Comparison of ENCODE assay signal across 20 cellular contexts in the genomic region with DNA sequence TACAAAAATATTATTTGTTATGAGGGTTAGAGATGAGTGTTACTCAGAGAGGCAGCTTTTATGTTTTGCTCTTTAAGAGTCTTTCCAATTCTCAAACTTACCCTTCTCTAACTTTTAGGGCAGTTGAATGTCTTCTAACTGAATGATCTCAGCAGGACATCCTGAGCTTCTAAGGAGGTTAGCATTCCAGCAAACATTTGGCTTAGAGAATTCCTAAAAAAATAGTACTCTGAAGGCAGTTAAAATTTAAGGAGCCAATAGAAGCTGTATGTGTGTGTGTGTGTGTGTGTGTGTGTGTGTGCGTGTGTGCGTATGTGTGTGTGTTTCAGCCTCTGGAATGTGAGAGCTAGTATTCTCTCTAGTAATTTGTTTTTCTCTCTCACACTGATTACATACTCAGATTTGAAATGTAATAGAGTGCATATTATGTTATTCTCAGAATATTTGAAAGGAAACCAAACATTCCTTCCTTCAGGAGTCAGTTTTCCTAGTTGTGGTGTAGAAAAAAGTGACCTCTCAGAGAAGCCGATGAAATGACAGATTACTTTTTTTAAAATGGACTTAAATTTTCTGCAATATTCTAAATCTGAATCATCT.
A peak's percentile ranks its signal among the peaks of the same experiment; 100 is the strongest.
DNase-seq lines count a peak whose midpoint lies in the region; ATAC-seq and TF ChIP-seq lines count a peak whose summit lies in the region.
"Had no signal": no experiment of that assay in that cellular context is flagged by ENCODE, and none has a peak within 500 bp of the region (broad histone marks: within the 10 kb centered on the region; RNA-seq: fewer than 3 reads in every experiment).

No MANE protein-coding gene starts in this region.

- H3K4me3 Mint-ChIP-seq in osteocyte (ENCODE audit: unreplicated experiment) (no peak overlapping the region), WTC11 (no peak overlapping the region)
- no peak overlapping the region for H3K4me3 Mint-ChIP-seq in activated CD8-positive, alpha-beta T cell treated with anti-CD3 and anti-CD28 coated beads for 36 hours
- H3K4me3 Mint-ChIP-seq: activated naive CD8-positive, alpha-beta T cell treated with anti-CD3 and anti-CD28 coated beads, Interleukin-2, amount 50 U/mL, for 24 hours; activated T-helper 17 cell treated with anti-CD3 and anti-CD28 coated beads, Interleukin-2, amount 50 U/mL, for 72 hours; T-helper 17 cell had no signal

- no peak for ATAC-seq in activated CD8-positive, alpha-beta T cell treated with anti-CD3 and anti-CD28 coated beads for 36 hours
- no peak for ATAC-seq in WTC11
- ATAC-seq: activated naive CD8-positive, alpha-beta T cell treated with anti-CD3 and anti-CD28 coated beads, Interleukin-2, amount 50 U/mL, for 24 hours; activated T-helper 17 cell treated with anti-CD3 and anti-CD28 coated beads, Interleukin-2, amount 50 U/mL, for 72 hours; left colon; right lobe of liver; T-helper 17 cell had no signal

- peak overlapping the region; percentile 63 for H3K27ac ChIP-seq in SJSA1
- H3K27ac ChIP-seq: right lobe of liver had no signal

- H3K36me3 Mint-ChIP-seq in osteocyte (ENCODE audit: unreplicated experiment): no peaks in the 10 kb centered on the region
- no peaks in the 10 kb centered on the region for H3K36me3 Mint-ChIP-seq in activated CD8-positive, alpha-beta T cell treated with anti-CD3 and anti-CD28 coated beads for 36 hours (ENCODE audit: low read depth)
- H3K36me3 Mint-ChIP-seq in WTC11: no peaks in the 10 kb centered on the region

- no peaks in the 10 kb centered on the region for H3K27me3 ChIP-seq in SJSA1 (replicated peaks)
- H3K27me3 ChIP-seq: right lobe of liver had no signal

- intact Hi-C loops in activated CD8-positive, alpha-beta T cell treated with anti-CD3 and anti-CD28 coated beads for 36 hours (cut with micrococcal nuclease): no loop called here

- H3K27ac Mint-ChIP-seq in osteocyte (ENCODE audit: unreplicated experiment) (peak overlapping the region; percentile 92), WTC11 (no peak overlapping the region)
- no peak overlapping the region for H3K27ac Mint-ChIP-seq in activated CD8-positive, alpha-beta T cell treated with anti-CD3 and anti-CD28 coated beads for 36 hours
- H3K27ac Mint-ChIP-seq: activated naive CD8-positive, alpha-beta T cell treated with anti-CD3 and anti-CD28 coated beads, Interleukin-2, amount 50 U/mL, for 24 hours; activated T-helper 17 cell treated with anti-CD3 and anti-CD28 coated beads, Interleukin-2, amount 50 U/mL, for 72 hours; T-helper 17 cell had no signal

- H3K27me3 Mint-ChIP-seq in osteocyte (ENCODE audit: unreplicated experiment) (no peaks in the 10 kb centered on the region), WTC11 (ENCODE audit: low read depth) (peaks cover 67% of the 10 kb centered on the region)
- H3K27me3 Mint-ChIP-seq in activated CD8-positive, alpha-beta T cell treated with anti-CD3 and anti-CD28 coated beads for 36 hours: peaks cover 1% of the 10 kb centered on the region
- H3K27me3 Mint-ChIP-seq: activated T-helper 17 cell treated with anti-CD3 and anti-CD28 coated beads, Interleukin-2, amount 50 U/mL, for 72 hours; T-helper 17 cell had no signal

- H3K4me1 Mint-ChIP-seq in osteocyte (ENCODE audit: unreplicated experiment): peaks cover 52% of the 10 kb centered on the region
- H3K4me1 Mint-ChIP-seq in activated CD8-positive, alpha-beta T cell treated with anti-CD3 and anti-CD28 coated beads for 36 hours (ENCODE audit: low read depth): no peaks in the 10 kb centered on the region
- H3K4me1 Mint-ChIP-seq in WTC11: peaks cover 55% of the 10 kb centered on the region
- H3K4me1 Mint-ChIP-seq: activated naive CD8-positive, alpha-beta T cell treated with anti-CD3 and anti-CD28 coated beads, Interleukin-2, amount 50 U/mL, for 24 hours; activated T-helper 17 cell treated with anti-CD3 and anti-CD28 coated beads, Interleukin-2, amount 50 U/mL, for 72 hours; T-helper 17 cell had no signal

- DNase-seq in EL: peak; percentile 29
- peak; percentile 42 to 77 for DNase-seq in SJSA1 (ENCODE audit: low read depth in 1 of 2, low spot score in 2 of 2)
- DNase-seq in fibroblast of mammary gland (ENCODE audit: low read depth): peak; percentile 38
- DNase-seq in osteocyte (ENCODE audit: extremely low spot score, unreplicated experiment): no peak
- DNase-seq in activated CD8-positive, alpha-beta T cell treated with anti-CD3 and anti-CD28 coated beads for 36 hours: no peak
- no peak for DNase-seq in HEK293T (ENCODE audit: extremely low spot score)
- no peak for DNase-seq in WTC11 (ENCODE audit: low spot score)
- DNase-seq: activated CD8-positive, alpha-beta memory T cell treated with anti-CD3 and anti-CD28 coated beads for 24 hours; activated naive CD8-positive, alpha-beta T cell treated with anti-CD3 and anti-CD28 coated beads, Interleukin-2, amount 50 U/mL, for 24 hours; DMS79; foreskin melanocyte; IMR-90; left colon; MM.1S; NCI-H146; NCI-H226; right lobe of liver; SHP77; T-helper 17 cell had no signal

- no peaks in the 10 kb centered on the region for H3K36me3 ChIP-seq in SJSA1
- H3K36me3 ChIP-seq: right lobe of liver had no signal

- CTCF ChIA-PET in activated CD8-positive, alpha-beta T cell treated with anti-CD3 and anti-CD28 coated beads for 36 hours (lab: Charles Lee): interaction anchor here (1.7 kb wide), 1 partner anchor 132 kb away, joined by 3 read pairs; no protein-coding TSS in a partner anchor
- CTCF ChIA-PET in HEK293T (lab: Yijun Ruan, JAX): no interaction called here
- CTCF ChIA-PET in WTC11 (lab: Charles Lee): interaction anchor here (1.2 to 1.8 kb wide), 2 partner anchors 16 to 92 kb away, joined by 5 to 6 read pairs; no protein-coding TSS in a partner anchor

- H3K9me3 Mint-ChIP-seq in osteocyte (ENCODE audit: unreplicated experiment) (no peaks in the 10 kb centered on the region), WTC11 (no peaks in the 10 kb centered on the region)
- no peaks in the 10 kb centered on the region for H3K9me3 Mint-ChIP-seq in activated CD8-positive, alpha-beta T cell treated with anti-CD3 and anti-CD28 coated beads for 36 hours
- H3K9me3 Mint-ChIP-seq: activated naive CD8-positive, alpha-beta T cell treated with anti-CD3 and anti-CD28 coated beads, Interleukin-2, amount 50 U/mL, for 24 hours; activated T-helper 17 cell treated with anti-CD3 and anti-CD28 coated beads, Interleukin-2, amount 50 U/mL, for 72 hours had no signal

- H3K4me3 ChIP-seq in SJSA1: no peak overlapping the region
- H3K4me3 ChIP-seq in fibroblast of mammary gland (ENCODE audit: control insufficient read depth, low read depth, low read length): no peak overlapping the region
- H3K4me3 ChIP-seq: right lobe of liver had no signal

- no peak for TF ChIP-seq CTCF in fibroblast of mammary gland (conservative IDR thresholded peaks at IDR 0.05; ENCODE audit: control insufficient read depth, insufficient read depth, low read depth, low read length)
- no peak for TF ChIP-seq CTCF in osteocyte (IDR thresholded peaks at IDR 0.05)
- no peak for TF ChIP-seq CTCF in activated CD8-positive, alpha-beta T cell treated with anti-CD3 and anti-CD28 coated beads for 36 hours (IDR thresholded peaks at IDR 0.05)
- no peak for TF ChIP-seq CTCF in WTC11 (IDR thresholded peaks at IDR 0.05)

- POLR2A ChIA-PET in activated CD8-positive, alpha-beta T cell treated with anti-CD3 and anti-CD28 coated beads for 36 hours (lab: Charles Lee): interaction anchor here (1.6 kb wide), 1 partner anchor 18 kb away, joined by 3 read pairs; no protein-coding TSS in a partner anchor
- POLR2A ChIA-PET in HEK293T (lab: Yijun Ruan, JAX) (no interaction called here), WTC11 (lab: Charles Lee) (no interaction called here)

- peaks cover 21% of the 10 kb centered on the region for H3K4me1 ChIP-seq in SJSA1 (replicated peaks)
- H3K4me1 ChIP-seq: right lobe of liver had no signal

- H3K9me3 ChIP-seq in SJSA1 (replicated peaks): no peaks in the 10 kb centered on the region
- H3K9me3 ChIP-seq: right lobe of liver had no signal

TF ChIP-seq in HEK293T, 16 proteins besides CTCF, POLR2A, EP300 and RAD21:
- TF ChIP-seq FOXK2 (IDR thresholded peaks at IDR 0.05) (no peak), ARNT (IDR thresholded peaks at IDR 0.05) (no peak), ZNF384 (IDR thresholded peaks at IDR 0.05) (no peak), CTBP1 (IDR thresholded peaks at IDR 0.05; ENCODE audit: borderline replicate concordance) (no peak), HDGF (IDR thresholded peaks at IDR 0.05; ENCODE audit: borderline replicate concordance) (no peak), LEF1 (IDR thresholded peaks at IDR 0.05; ENCODE audit: borderline replicate concordance) (no peak), TARDBP (IDR thresholded peaks at IDR 0.05) (no peak), L3MBTL2 (conservative IDR thresholded peaks at IDR 0.05) (no peak), NFRKB (IDR thresholded peaks at IDR 0.05) (no peak), BHLHE40 (IDR thresholded peaks at IDR 0.05; ENCODE audit: borderline replicate concordance) (no peak), ELF4 (IDR thresholded peaks at IDR 0.05) (no peak), SUZ12 (IDR thresholded peaks at IDR 0.05) (no peak), SP1 (IDR thresholded peaks at IDR 0.05) (no peak), FOXA1 (IDR thresholded peaks at IDR 0.05) (no peak)

Comparison
In these comparisons a context has a peak if more than half of its experiments do, and no peak if none do; other contexts are left out.
1. DNase-seq: peak in EL (single experiment), SJSA1 (2 of 2) and fibroblast of mammary gland (single experiment); none in osteocyte (single experiment), activated CD8-positive, alpha-beta T cell treated with anti-CD3 and anti-CD28 coated beads for 36 hours (single experiment), HEK293T (single experiment) and WTC11 (single experiment).